Comparison of ENCODE assay signal across 8 cellular contexts in genomic region chr9:121353246-121353975, GRCh38. TPM values are rescaled to one million over a fixed set of nuclear protein-coding genes. Genes with fewer than 3 reads are reported as not detected.
DNase-seq lines count a peak whose midpoint lies in the region; ATAC-seq and TF ChIP-seq lines count a peak whose summit lies in the region.

No MANE protein-coding gene starts in this region.

- H3K4me1 ChIP-seq in esophagus squamous epithelium: peaks cover 19 to 100% (median 61%) of the 10 kb centered on the region in 3 donors

- intact Hi-C loops in esophagus squamous epithelium (cut with DNase I): no loop called here

- no peaks in the 10 kb centered on the region for H3K27me3 ChIP-seq in esophagus squamous epithelium

- no peak overlapping the region for H3K4me3 ChIP-seq in esophagus squamous epithelium

- 66% methylated on average over 9 of the region's 9 CpGs for WGBS in esophagus squamous epithelium, 2 donors

- H3K9me3 ChIP-seq in esophagus squamous epithelium: no peaks in the 10 kb centered on the region

- peak; percentile 24 to 93 (median 50) for DNase-seq in T-helper 1 cell
- no peak for DNase-seq in esophagus squamous epithelium (lab: John Stamatoyannopoulos, UW)
- peak; percentile 35 to 41 for DNase-seq in stimulated activated CD8-positive, alpha-beta memory T cell treated with anti-CD3 and anti-CD28 coated beads, Interleukin-4, amount 100 ng/mL, for 4 hours (ENCODE audit: low read depth in 2 of 2, low spot score in 1 of 2)
- DNase-seq in NCI-H2029 (lab: John Stamatoyannopoulos, UW): no peak
- no peak for DNase-seq in NCI-H69 (lab: John Stamatoyannopoulos, UW)
- DNase-seq in SW 1271 (lab: John Stamatoyannopoulos, UW): no peak

- no peak for TF ChIP-seq CTCF in esophagus squamous epithelium (IDR thresholded peaks at IDR 0.05)

- H3K27ac ChIP-seq in esophagus squamous epithelium: peak overlapping the region; percentile 30 to 98 (median 76)

- peaks cover 4 to 64% (median 13%) of the 10 kb centered on the region in 3 donors for H3K36me3 ChIP-seq in esophagus squamous epithelium

- no peak for TF ChIP-seq POLR2A in esophagus squamous epithelium (IDR thresholded peaks at IDR 0.05)

- ATAC-seq in GM18520 (IDR thresholded peaks at IDR 0.05; ENCODE audit: unreplicated experiment) (peak; percentile 98), HG02642 (IDR thresholded peaks at IDR 0.05; ENCODE audit: poor library complexity, unreplicated experiment) (peak; percentile 93)

RNA-seq across cellular contexts. Expression of gene STOM, which starts 16.6 kb away (rescaled TPM):
- total RNA-seq in esophagus squamous epithelium: 100 to 1,000 TPM in 2 of 4 donors, 10 to 100 TPM in 2; 43.7 to 169 (median 119) TPM

Comparison
In these comparisons a context has a peak if more than half of its experiments do, and no peak if none do; other contexts are left out.
1. DNase-seq: peak in T-helper 1 cell (5 of 5) and stimulated activated CD8-positive, alpha-beta memory T cell treated with anti-CD3 and anti-CD28 coated beads, Interleukin-4, amount 100 ng/mL, for 4 hours (2 of 2); none in esophagus squamous epithelium (single experiment), NCI-H2029 (single experiment), NCI-H69 (single experiment) and SW 1271 (0 of 2).